In genomic region chr14:104866451-104867370, GRCh38 we compare ENCODE assay signal across 8 cellular contexts. TPM values are rescaled to one million over a fixed set of nuclear protein-coding genes. Genes with fewer than 3 reads are reported as not detected.
A peak's percentile ranks its signal among the peaks of the same experiment; 100 is the strongest.
DNase-seq lines count a peak whose midpoint lies in the region; FAIRE-seq and TF ChIP-seq lines count a peak whose summit lies in the region.

No MANE protein-coding gene starts in this region.

- H3K4me1 ChIP-seq in HUES64 (ENCODE audit: insufficient read depth, low read length), result no peaks in the 10 kb centered on the region
- H3K4me1 ChIP-seq in adipocyte (ENCODE audit: control insufficient read depth, insufficient read depth, low read length), result peaks cover 21% of the 10 kb centered on the region
- peaks cover 14% of the 10 kb centered on the region for H3K4me1 ChIP-seq in keratinocyte (ENCODE audit: control insufficient read depth, extremely low read depth, insufficient read depth, low read length)
- H3K4me1 ChIP-seq in smooth muscle cell (ENCODE audit: low read depth), result peaks cover 18% of the 10 kb centered on the region

- H3K27ac ChIP-seq in HUES64 (ENCODE audit: low read depth, low read length) (no peak overlapping the region), keratinocyte (ENCODE audit: control insufficient read depth, insufficient read depth, low read length) (peak overlapping the region; percentile 64), smooth muscle cell (ENCODE audit: low read depth) (peak overlapping the region; percentile 77)

- H3K79me2 ChIP-seq in keratinocyte (ENCODE audit: control insufficient read depth, insufficient read depth, low read length) (peaks cover 77% of the 10 kb centered on the region), smooth muscle cell (ENCODE audit: low read depth) (peaks cover 34% of the 10 kb centered on the region)

- DNase-seq in adipocyte (ENCODE audit: low read depth) (no peak), keratinocyte (ENCODE audit: low read depth, low spot score) (no peak), smooth muscle cell (lab: John Stamatoyannopoulos, UW; ENCODE audit: unreplicated experiment) (no peak), cerebellar nuclear complex (lab: John Stamatoyannopoulos, UW) (no peak), GM12891 (ENCODE audit: insufficient read length, low spot score) (no peak)
- DNase-seq in effector CD4-positive, alpha-beta T cell, result no peak
- no peak for DNase-seq in activated CD8-positive, alpha-beta memory T cell treated with anti-CD3 and anti-CD28 coated beads, Interleukin-2, amount 50 U/mL, for 4 hours

- 81% methylated on average over 12 of the region's 12 CpGs for WGBS in HUES64
- WGBS in smooth muscle cell (ENCODE audit: low lambda C conversion rate), result 81% methylated on average over 12 of the region's 12 CpGs

- H3K9ac ChIP-seq in HUES64 (ENCODE audit: low read depth, low read length) (no peak overlapping the region; the same call in 1 of the 2 replicates), adipocyte (ENCODE audit: low read length) (peak overlapping the region; percentile 92), keratinocyte (ENCODE audit: control insufficient read depth, extremely low read depth, insufficient read depth, low read length) (peak overlapping the region; percentile 80), smooth muscle cell (ENCODE audit: low read depth) (peak overlapping the region; percentile 89)

- peak overlapping the region; percentile 84 for H3K4me3 ChIP-seq in HUES64 (ENCODE audit: low read length)
- peak overlapping the region; percentile 88 for H3K4me3 ChIP-seq in adipocyte (ENCODE audit: low read length)
- H3K4me3 ChIP-seq in keratinocyte (ENCODE audit: control insufficient read depth in 2 of 3, extremely low read depth in 1 of 3, insufficient read depth in 2 of 3, low read depth in 1 of 3, low read length in 3 of 3), result peak overlapping the region; percentile 76 to 95 (median 82)
- H3K4me3 ChIP-seq in smooth muscle cell, result peak overlapping the region; percentile 85

- H3K4me2 ChIP-seq in keratinocyte (ENCODE audit: control insufficient read depth, extremely low read depth, insufficient read depth, low read depth, low read length), result peak overlapping the region; percentile 97
- peak overlapping the region; percentile 100 for H3K4me2 ChIP-seq in smooth muscle cell

- H3K27me3 ChIP-seq in HUES64 (ENCODE audit: insufficient read depth, low read length) (peaks cover 27% of the 10 kb centered on the region), adipocyte (replicated peaks; ENCODE audit: control insufficient read depth, insufficient read depth, low read length) (no peaks in the 10 kb centered on the region), keratinocyte (ENCODE audit: control insufficient read depth, extremely low read depth, insufficient read depth, low read length) (no peaks in the 10 kb centered on the region), smooth muscle cell (ENCODE audit: low read depth) (peaks cover 7% of the 10 kb centered on the region)

- TF ChIP-seq POLR2A in GM12891 (IDR thresholded peaks at IDR 0.05; ENCODE audit: low read depth, low read length), result no peak

- H3K9me1 ChIP-seq in keratinocyte (ENCODE audit: control insufficient read depth, extremely low read depth, insufficient read depth, low read length), result peaks cover 7% of the 10 kb centered on the region

- FAIRE-seq in keratinocyte (lab: Jason Lieb, UNC) (no peak), GM12891 (lab: Jason Lieb, UNC) (no peak)

- H4K20me1 ChIP-seq in keratinocyte (ENCODE audit: control insufficient read depth, extremely low read depth, insufficient read depth, low read length), result peaks cover 31% of the 10 kb centered on the region
- H4K20me1 ChIP-seq in smooth muscle cell (ENCODE audit: low read depth), result peaks cover 69% of the 10 kb centered on the region

- H3F3A ChIP-seq in smooth muscle cell (ENCODE audit: low read depth), result no peaks in the 10 kb centered on the region

- H3K9me3 ChIP-seq in HUES64 (ENCODE audit: insufficient read depth, low read depth, low read length), result no peaks in the 10 kb centered on the region
- H3K9me3 ChIP-seq in adipocyte (ENCODE audit: control insufficient read depth, low read length), result no peaks in the 10 kb centered on the region
- H3K9me3 ChIP-seq in keratinocyte (ENCODE audit: control insufficient read depth, low read depth, low read length), result no peaks in the 10 kb centered on the region
- H3K9me3 ChIP-seq in smooth muscle cell (replicated peaks; ENCODE audit: low read depth), result no peaks in the 10 kb centered on the region

- H2AFZ ChIP-seq in keratinocyte (ENCODE audit: control insufficient read depth, low read length), result no peak overlapping the region
- no peak overlapping the region for H2AFZ ChIP-seq in smooth muscle cell (ENCODE audit: low read depth)

- peaks cover 6% of the 10 kb centered on the region for H3K36me3 ChIP-seq in HUES64 (ENCODE audit: insufficient read depth, low read length)
- H3K36me3 ChIP-seq in adipocyte (ENCODE audit: control insufficient read depth, insufficient read depth, low read length, severe bottlenecking), result peaks cover 9% of the 10 kb centered on the region
- H3K36me3 ChIP-seq in keratinocyte (ENCODE audit: control insufficient read depth in 2 of 2, extremely low read depth in 1 of 2, insufficient read depth in 2 of 2, low read length in 2 of 2), result peaks cover 16 to 17% of the 10 kb centered on the region in 2 experiments
- no peaks in the 10 kb centered on the region for H3K36me3 ChIP-seq in smooth muscle cell (ENCODE audit: low read depth)

- dilution Hi-C loops in keratinocyte (cut with MboI; ENCODE audit: extremely low pct_ligation_motif_present, low sequenced_read_pairs), result no loop called here

- TF ChIP-seq CTCF in keratinocyte (optimal IDR thresholded peaks at IDR 0.05 in 1 of 3, IDR thresholded peaks at IDR 0.05 in 1 of 3, conservative IDR thresholded peaks at IDR 0.05 in 1 of 3; ENCODE audit: extremely low read depth in 1 of 3, insufficient read depth in 2 of 3, low read length in 3 of 3), result no peak
- no peak for TF ChIP-seq CTCF in smooth muscle cell (IDR thresholded peaks at IDR 0.05; ENCODE audit: borderline replicate concordance, insufficient read depth, poor library complexity, severe bottlenecking)

TF ChIP-seq in GM12891, 5 proteins besides CTCF, POLR2A, EP300 and RAD21:
- TF ChIP-seq SPI1 (IDR thresholded peaks at IDR 0.05; ENCODE audit: low read depth, low read length) (no peak), POU2F2 (IDR thresholded peaks at IDR 0.05; ENCODE audit: low read depth, low read length) (no peak), POLR2AphosphoS5 (IDR thresholded peaks at IDR 0.05; ENCODE audit: low read depth, low read length) (no peak), PAX5 (IDR thresholded peaks at IDR 0.05; ENCODE audit: insufficient read depth, low read length, severe bottlenecking) (no peak), TAF1 (IDR thresholded peaks at IDR 0.05; ENCODE audit: low read depth, low read length) (no peak)

RNA-seq across cellular contexts. Expression of gene CEP170B, which starts 1.6 kb away (rescaled TPM):
- polyA plus RNA-seq in HUES64 (2013, experiment 1 of 2), result 12.0 TPM
- polyA plus RNA-seq in HUES64 (2013, experiment 2 of 2), result 11.1 TPM
- polyA plus RNA-seq in keratinocyte (8.7 to 15.6 TPM (median 14.9 TPM) in 3 replicates), smooth muscle cell (5.9 and 7.9 TPM in 2 replicates)
- polyA plus RNA-seq in keratinocyte (2011; ENCODE audit: low read depth), result 10.9 TPM
- polyA plus RNA-seq in keratinocyte (2011; cell fraction: cytosol; rRNA removed), result 7.2 and 19.4 TPM in 2 replicates
- 46.1 and 66.7 TPM in 2 replicates for polyA plus RNA-seq in keratinocyte (2011; cell fraction: nucleus; rRNA removed)
- polyA plus RNA-seq in keratinocyte (2012; ENCODE audit: low replicate concordance), result 23.0 and 30.9 TPM in 2 replicates
- polyA minus RNA-seq in keratinocyte, result 13.7 to 25.4 TPM (median 16.7 TPM) in 3 replicates
- 53.3 TPM for polyA minus RNA-seq in keratinocyte (2011; cell fraction: cytosol; rRNA and poly(A)+ RNA removed)
- polyA minus RNA-seq in keratinocyte (2011; cell fraction: nucleus; rRNA and poly(A)+ RNA removed), result 38.9 TPM in 2 replicates
- 9.8 and 13.7 TPM in 2 replicates for total RNA-seq in smooth muscle cell
- 0.06 TPM for polyA plus RNA-seq in GM12891 (2012; ENCODE audit: low read depth, missing spikeins)

RNA-seq across cellular contexts. Expression of gene PLD4, which starts 58.0 kb away (rescaled TPM):
- not detected for polyA plus RNA-seq in HUES64 (2013, experiment 1 of 2)
- not detected for polyA plus RNA-seq in HUES64 (2013, experiment 2 of 2)
- 0.01 TPM in 1 of 3 replicates, not detected in the others for polyA plus RNA-seq in keratinocyte
- polyA plus RNA-seq in keratinocyte (2011; ENCODE audit: low read depth), result not detected
- polyA plus RNA-seq in keratinocyte (2011; cell fraction: cytosol; rRNA removed), result not detected in 2 replicates
- not detected in 2 replicates for polyA plus RNA-seq in keratinocyte (2011; cell fraction: nucleus; rRNA removed)
- 0.87 TPM in 1 of 2 replicates, not detected in the other for polyA plus RNA-seq in keratinocyte (2012; ENCODE audit: low replicate concordance)
- polyA minus RNA-seq in keratinocyte, result 0.07 TPM in 1 of 3 replicates, not detected in the others
- not detected for polyA minus RNA-seq in keratinocyte (2011; cell fraction: cytosol; rRNA and poly(A)+ RNA removed)
- not detected in 2 replicates for polyA minus RNA-seq in keratinocyte (2011; cell fraction: nucleus; rRNA and poly(A)+ RNA removed)
- 0.09 TPM in 1 of 2 replicates, not detected in the other for total RNA-seq in smooth muscle cell
- polyA plus RNA-seq in smooth muscle cell, result 0.06 and 2.5 TPM in 2 replicates
- polyA plus RNA-seq in GM12891 (2012; ENCODE audit: low read depth, missing spikeins), result 22.8 TPM
